1 cellular context compared by ENCODE assay signal in the genomic region with DNA sequence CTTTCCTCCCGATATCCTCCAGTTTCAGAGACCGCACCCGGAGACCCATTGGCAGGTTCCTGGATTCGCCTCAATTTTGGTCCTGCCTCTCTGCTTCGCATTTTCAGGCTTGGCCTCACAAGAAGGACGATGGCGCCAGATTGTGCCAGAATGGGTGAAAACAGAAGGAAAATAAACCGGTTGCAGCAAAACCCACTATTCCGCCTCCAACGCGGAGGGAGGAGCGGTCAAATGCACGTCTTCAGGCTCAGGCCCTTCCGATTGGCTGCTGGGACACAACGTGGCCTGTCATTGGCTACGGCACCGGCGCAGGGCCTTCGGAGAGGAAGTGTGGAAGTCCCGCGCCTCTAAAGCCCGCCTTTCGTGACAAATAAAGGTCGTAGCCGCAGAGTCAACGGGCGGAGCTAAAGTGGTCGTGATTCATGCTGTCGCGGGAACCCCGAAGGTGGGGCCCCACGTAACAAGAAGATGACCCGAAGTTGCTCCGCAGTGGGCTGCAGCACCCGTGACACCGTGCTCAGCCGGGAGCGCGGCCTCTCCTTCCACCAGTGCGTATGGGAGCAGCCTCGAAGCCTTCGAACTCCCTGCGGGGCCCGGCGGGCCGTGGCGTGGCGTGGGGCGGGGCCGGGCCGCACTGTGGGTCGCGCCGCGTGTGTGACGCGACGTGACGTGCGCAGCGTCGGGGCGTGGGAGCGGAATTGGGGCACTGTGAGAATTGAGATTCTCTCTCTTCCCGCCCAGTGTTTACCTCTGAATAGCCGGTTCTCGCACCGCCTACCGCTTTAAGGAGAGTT.
TF ChIP-seq lines count a peak whose summit lies in the region.

Gene THAP9, plus strand, starts transcription at position 401 of the 794 bp plus-strand sequence. Its CDS starts 68 bp downstream, at position 469.

TF ChIP-seq in HepG2, 621 proteins besides CTCF, POLR2A, EP300 and RAD21 (continued from another document and continues in another):
- TF ChIP-seq TCF7 (IDR thresholded peaks at IDR 0.05; ENCODE audit: low read depth), result no peak
- peak; percentile 62; the same call in 1 of the 2 replicates for TF ChIP-seq SALL2 (CRISPR knock-in tag; IDR thresholded peaks at IDR 0.05)
- TF ChIP-seq GATAD2A (CRISPR knock-in tag; IDR thresholded peaks at IDR 0.05), result no peak; the same call in none of the 2 replicates
- peak; percentile 97 for TF ChIP-seq ZFX (CRISPR knock-in tag; IDR thresholded peaks at IDR 0.05; ENCODE audit: low read depth)
- TF ChIP-seq ZNF766 (CRISPR knock-in tag; IDR thresholded peaks at IDR 0.05; ENCODE audit: borderline replicate concordance), result peak; percentile 93
- peak; percentile 60 for TF ChIP-seq IRF2 (CRISPR knock-in tag; IDR thresholded peaks at IDR 0.05)
- TF ChIP-seq ZNF572 (CRISPR knock-in tag; IDR thresholded peaks at IDR 0.05), result no peak; the same call in 1 of the 2 replicates
- no peak for TF ChIP-seq ZNF678 (CRISPR knock-in tag; IDR thresholded peaks at IDR 0.05)
- TF ChIP-seq ZFP37 (CRISPR knock-in tag; IDR thresholded peaks at IDR 0.05; ENCODE audit: borderline replicate concordance), result peak; percentile 30; the same call in 1 of the 2 replicates
- TF ChIP-seq, protein P1, sequence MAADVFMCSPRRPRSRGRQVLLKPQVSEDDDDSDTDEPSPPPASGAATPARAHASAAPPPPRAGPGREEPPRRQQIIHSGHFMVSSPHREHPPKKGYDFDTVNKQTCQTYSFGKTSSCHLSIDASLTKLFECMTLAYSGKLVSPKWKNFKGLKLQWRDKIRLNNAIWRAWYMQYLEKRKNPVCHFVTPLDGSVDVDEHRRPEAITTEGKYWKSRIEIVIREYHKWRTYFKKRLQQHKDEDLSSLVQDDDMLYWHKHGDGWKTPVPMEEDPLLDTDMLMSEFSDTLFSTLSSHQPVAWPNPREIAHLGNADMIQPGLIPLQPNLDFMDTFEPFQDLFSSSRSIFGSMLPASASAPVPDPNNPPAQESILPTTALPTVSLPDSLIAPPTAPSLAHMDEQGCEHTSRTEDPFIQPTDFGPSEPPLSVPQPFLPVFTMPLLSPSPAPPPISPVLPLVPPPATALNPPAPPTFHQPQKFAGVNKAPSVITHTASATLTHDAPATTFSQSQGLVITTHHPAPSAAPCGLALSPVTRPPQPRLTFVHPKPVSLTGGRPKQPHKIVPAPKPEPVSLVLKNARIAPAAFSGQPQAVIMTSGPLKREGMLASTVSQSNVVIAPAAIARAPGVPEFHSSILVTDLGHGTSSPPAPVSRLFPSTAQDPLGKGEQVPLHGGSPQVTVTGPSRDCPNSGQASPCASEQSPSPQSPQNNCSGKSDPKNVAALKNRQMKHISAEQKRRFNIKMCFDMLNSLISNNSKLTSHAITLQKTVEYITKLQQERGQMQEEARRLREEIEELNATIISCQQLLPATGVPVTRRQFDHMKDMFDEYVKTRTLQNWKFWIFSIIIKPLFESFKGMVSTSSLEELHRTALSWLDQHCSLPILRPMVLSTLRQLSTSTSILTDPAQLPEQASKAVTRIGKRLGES (CRISPR knock-in tag; IDR thresholded peaks at IDR 0.05; ENCODE audit: borderline replicate concordance), result no peak
- TF ChIP-seq HIVEP1 (CRISPR knock-in tag; IDR thresholded peaks at IDR 0.05), result peak; percentile 34; the same call in 1 of the 2 replicates
- peak; percentile 90 for TF ChIP-seq NR2C2 (CRISPR knock-in tag; IDR thresholded peaks at IDR 0.05; ENCODE audit: borderline replicate concordance)
- no peak for TF ChIP-seq ZNF101 (CRISPR knock-in tag; IDR thresholded peaks at IDR 0.05; ENCODE audit: borderline replicate concordance, low read depth)
- no peak for TF ChIP-seq NPAS2 (CRISPR knock-in tag; IDR thresholded peaks at IDR 0.05; ENCODE audit: borderline replicate concordance)
- TF ChIP-seq FOXP1 (IDR thresholded peaks at IDR 0.05), result no peak
- no peak; the same call in 1 of the 2 replicates for TF ChIP-seq FOXP1 (CRISPR knock-in tag; IDR thresholded peaks at IDR 0.05)
- peak; percentile 91; the same call in 1 of the 2 replicates for TF ChIP-seq ZNF230 (CRISPR knock-in tag; IDR thresholded peaks at IDR 0.05)
- TF ChIP-seq HHEX (CRISPR knock-in tag; IDR thresholded peaks at IDR 0.05), result no peak
- TF ChIP-seq TGIF2 (CRISPR knock-in tag; IDR thresholded peaks at IDR 0.05), result no peak; the same call in 1 of the 2 replicates
- TF ChIP-seq CHCHD3 (CRISPR knock-in tag; IDR thresholded peaks at IDR 0.05), result 0 out of 2 replicates have a peak, but pooled peaks have one; percentile 64
- TF ChIP-seq PLRG1 (conservative IDR thresholded peaks at IDR 0.05), result no peak
- peak; percentile 98 for TF ChIP-seq MTA1 (CRISPR knock-in tag; IDR thresholded peaks at IDR 0.05; ENCODE audit: borderline replicate concordance)
- peak; percentile 93 for TF ChIP-seq SALL1 (CRISPR knock-in tag; IDR thresholded peaks at IDR 0.05)
- no peak for TF ChIP-seq ZNF253 (CRISPR knock-in tag; IDR thresholded peaks at IDR 0.05; ENCODE audit: borderline replicate concordance)
- TF ChIP-seq ZNF563 (CRISPR knock-in tag; IDR thresholded peaks at IDR 0.05), result peak; percentile 92; the same call in 1 of the 2 replicates
- no peak for TF ChIP-seq ZNF557 (CRISPR knock-in tag; IDR thresholded peaks at IDR 0.05)
- TF ChIP-seq THRA (CRISPR knock-in tag; IDR thresholded peaks at IDR 0.05; ENCODE audit: borderline replicate concordance), result peak; percentile 52
- peak; percentile 99 for TF ChIP-seq ZHX1 (CRISPR knock-in tag; IDR thresholded peaks at IDR 0.05; ENCODE audit: low read depth)
- TF ChIP-seq NR2F2 (IDR thresholded peaks at IDR 0.05; ENCODE audit: borderline replicate concordance, low read depth), result 0 out of 2 replicates have a peak, but pooled peaks have one; percentile 36
- TF ChIP-seq ZKSCAN8 (CRISPR knock-in tag; IDR thresholded peaks at IDR 0.05; ENCODE audit: borderline replicate concordance), result peak; percentile 75; the same call in 1 of the 2 replicates
- TF ChIP-seq, protein P2, sequence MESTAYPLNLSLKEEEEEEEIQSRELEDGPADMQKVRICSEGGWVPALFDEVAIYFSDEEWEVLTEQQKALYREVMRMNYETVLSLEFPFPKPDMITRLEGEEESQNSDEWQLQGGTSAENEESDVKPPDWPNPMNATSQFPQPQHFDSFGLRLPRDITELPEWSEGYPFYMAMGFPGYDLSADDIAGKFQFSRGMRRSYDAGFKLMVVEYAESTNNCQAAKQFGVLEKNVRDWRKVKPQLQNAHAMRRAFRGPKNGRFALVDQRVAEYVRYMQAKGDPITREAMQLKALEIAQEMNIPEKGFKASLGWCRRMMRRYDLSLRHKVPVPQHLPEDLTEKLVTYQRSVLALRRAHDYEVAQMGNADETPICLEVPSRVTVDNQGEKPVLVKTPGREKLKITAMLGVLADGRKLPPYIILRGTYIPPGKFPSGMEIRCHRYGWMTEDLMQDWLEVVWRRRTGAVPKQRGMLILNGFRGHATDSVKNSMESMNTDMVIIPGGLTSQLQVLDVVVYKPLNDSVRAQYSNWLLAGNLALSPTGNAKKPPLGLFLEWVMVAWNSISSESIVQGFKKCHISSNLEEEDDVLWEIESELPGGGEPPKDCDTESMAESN (CRISPR knock-in tag; conservative IDR thresholded peaks at IDR 0.05), result peak; percentile 98
- TF ChIP-seq EHMT2 (IDR thresholded peaks at IDR 0.05; ENCODE audit: borderline replicate concordance, low read depth, low read length), result no peak
- TF ChIP-seq SNAPC2 (CRISPR knock-in tag; IDR thresholded peaks at IDR 0.05), result no peak
- TF ChIP-seq, protein P3, sequence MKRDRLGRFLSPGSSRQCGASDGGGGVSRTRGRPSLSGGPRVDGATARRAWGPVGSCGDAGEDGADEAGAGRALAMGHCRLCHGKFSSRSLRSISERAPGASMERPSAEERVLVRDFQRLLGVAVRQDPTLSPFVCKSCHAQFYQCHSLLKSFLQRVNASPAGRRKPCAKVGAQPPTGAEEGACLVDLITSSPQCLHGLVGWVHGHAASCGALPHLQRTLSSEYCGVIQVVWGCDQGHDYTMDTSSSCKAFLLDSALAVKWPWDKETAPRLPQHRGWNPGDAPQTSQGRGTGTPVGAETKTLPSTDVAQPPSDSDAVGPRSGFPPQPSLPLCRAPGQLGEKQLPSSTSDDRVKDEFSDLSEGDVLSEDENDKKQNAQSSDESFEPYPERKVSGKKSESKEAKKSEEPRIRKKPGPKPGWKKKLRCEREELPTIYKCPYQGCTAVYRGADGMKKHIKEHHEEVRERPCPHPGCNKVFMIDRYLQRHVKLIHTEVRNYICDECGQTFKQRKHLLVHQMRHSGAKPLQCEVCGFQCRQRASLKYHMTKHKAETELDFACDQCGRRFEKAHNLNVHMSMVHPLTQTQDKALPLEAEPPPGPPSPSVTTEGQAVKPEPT (CRISPR knock-in tag; IDR thresholded peaks at IDR 0.05; ENCODE audit: low read depth), result peak; percentile 16; the same call in 1 of the 2 replicates
- 0 out of 2 replicates have a peak, but pooled peaks have one; percentile 48 for TF ChIP-seq ZNF773 (CRISPR knock-in tag; IDR thresholded peaks at IDR 0.05; ENCODE audit: borderline replicate concordance)
- TF ChIP-seq, protein P4, sequence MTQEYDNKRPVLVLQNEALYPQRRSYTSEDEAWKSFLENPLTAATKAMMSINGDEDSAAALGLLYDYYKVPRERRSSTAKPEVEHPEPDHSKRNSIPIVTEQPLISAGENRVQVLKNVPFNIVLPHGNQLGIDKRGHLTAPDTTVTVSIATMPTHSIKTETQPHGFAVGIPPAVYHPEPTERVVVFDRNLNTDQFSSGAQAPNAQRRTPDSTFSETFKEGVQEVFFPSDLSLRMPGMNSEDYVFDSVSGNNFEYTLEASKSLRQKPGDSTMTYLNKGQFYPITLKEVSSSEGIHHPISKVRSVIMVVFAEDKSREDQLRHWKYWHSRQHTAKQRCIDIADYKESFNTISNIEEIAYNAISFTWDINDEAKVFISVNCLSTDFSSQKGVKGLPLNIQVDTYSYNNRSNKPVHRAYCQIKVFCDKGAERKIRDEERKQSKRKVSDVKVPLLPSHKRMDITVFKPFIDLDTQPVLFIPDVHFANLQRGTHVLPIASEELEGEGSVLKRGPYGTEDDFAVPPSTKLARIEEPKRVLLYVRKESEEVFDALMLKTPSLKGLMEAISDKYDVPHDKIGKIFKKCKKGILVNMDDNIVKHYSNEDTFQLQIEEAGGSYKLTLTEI (CRISPR knock-in tag; conservative IDR thresholded peaks at IDR 0.05), result no peak
- no peak for TF ChIP-seq KLF9 (CRISPR knock-in tag; IDR thresholded peaks at IDR 0.05; ENCODE audit: low read depth)
- TF ChIP-seq RFX5 (IDR thresholded peaks at IDR 0.05; ENCODE audit: low read depth, low read length), result peak; percentile 63
- TF ChIP-seq, protein P5, sequence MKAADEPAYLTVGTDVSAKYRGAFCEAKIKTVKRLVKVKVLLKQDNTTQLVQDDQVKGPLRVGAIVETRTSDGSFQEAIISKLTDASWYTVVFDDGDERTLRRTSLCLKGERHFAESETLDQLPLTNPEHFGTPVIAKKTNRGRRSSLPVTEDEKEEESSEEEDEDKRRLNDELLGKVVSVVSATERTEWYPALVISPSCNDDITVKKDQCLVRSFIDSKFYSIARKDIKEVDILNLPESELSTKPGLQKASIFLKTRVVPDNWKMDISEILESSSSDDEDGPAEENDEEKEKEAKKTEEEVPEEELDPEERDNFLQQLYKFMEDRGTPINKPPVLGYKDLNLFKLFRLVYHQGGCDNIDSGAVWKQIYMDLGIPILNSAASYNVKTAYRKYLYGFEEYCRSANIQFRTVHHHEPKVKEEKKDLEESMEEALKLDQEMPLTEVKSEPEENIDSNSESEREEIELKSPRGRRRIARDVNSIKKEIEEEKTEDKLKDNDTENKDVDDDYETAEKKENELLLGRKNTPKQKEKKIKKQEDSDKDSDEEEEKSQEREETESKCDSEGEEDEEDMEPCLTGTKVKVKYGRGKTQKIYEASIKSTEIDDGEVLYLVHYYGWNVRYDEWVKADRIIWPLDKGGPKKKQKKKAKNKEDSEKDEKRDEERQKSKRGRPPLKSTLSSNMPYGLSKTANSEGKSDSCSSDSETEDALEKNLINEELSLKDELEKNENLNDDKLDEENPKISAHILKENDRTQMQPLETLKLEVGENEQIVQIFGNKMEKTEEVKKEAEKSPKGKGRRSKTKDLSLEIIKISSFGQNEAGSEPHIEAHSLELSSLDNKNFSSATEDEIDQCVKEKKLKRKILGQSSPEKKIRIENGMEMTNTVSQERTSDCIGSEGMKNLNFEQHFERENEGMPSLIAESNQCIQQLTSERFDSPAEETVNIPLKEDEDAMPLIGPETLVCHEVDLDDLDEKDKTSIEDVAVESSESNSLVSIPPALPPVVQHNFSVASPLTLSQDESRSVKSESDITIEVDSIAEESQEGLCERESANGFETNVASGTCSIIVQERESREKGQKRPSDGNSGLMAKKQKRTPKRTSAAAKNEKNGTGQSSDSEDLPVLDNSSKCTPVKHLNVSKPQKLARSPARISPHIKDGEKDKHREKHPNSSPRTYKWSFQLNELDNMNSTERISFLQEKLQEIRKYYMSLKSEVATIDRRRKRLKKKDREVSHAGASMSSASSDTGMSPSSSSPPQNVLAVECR (CRISPR knock-in tag; IDR thresholded peaks at IDR 0.05; ENCODE audit: borderline replicate concordance), result peak; percentile 94
